8 cellular contexts compared by ENCODE assay signal in genomic region chr11:17230867-17231851, GRCh38. TPM values are rescaled to one million over a fixed set of nuclear protein-coding genes. Genes with fewer than 3 reads are reported as not detected.
DNase-seq lines count a peak whose midpoint lies in the region; ATAC-seq and TF ChIP-seq lines count a peak whose summit lies in the region.

No MANE protein-coding gene starts in this region.

- peak; percentile 88 for ATAC-seq in GM19025 (IDR thresholded peaks at IDR 0.05; ENCODE audit: low read depth, unreplicated experiment)
- peak; percentile 95 for ATAC-seq in HG02884 (IDR thresholded peaks at IDR 0.05; ENCODE audit: unreplicated experiment)
- ATAC-seq in psoas muscle: no peak
- no peak for ATAC-seq in body of pancreas

- BruUV-seq in OCI-LY7 (replicated peaks; lab: Mats Ljungman, UMichigan): no TSS peak

- peak overlapping the region; percentile 67; the same call in 1 of the 2 replicates for H2AFZ ChIP-seq in OCI-LY7 (ENCODE audit: low read length)

- no peak overlapping the region for H3K4me3 ChIP-seq in OCI-LY7 (ENCODE audit: low read depth, low read length, poor library complexity, severe bottlenecking)
- H3K4me3 ChIP-seq in psoas muscle: no peak overlapping the region
- H3K4me3 ChIP-seq in body of pancreas: no peak overlapping the region

- H3K27me3 ChIP-seq in psoas muscle (ENCODE audit: insufficient read depth in 3 of 3, low read length in 2 of 3): no peaks in the 10 kb centered on the region
- no peaks in the 10 kb centered on the region for H3K27me3 ChIP-seq in body of pancreas

- intact Hi-C loops in OCI-LY7 (cut with micrococcal nuclease; ENCODE audit: unreplicated experiment): loop anchor here (1.0 kb wide), 4 partner anchors 121 to 297 kb away; no protein-coding TSS in a partner anchor
- intact Hi-C loops in psoas muscle (cut with DNase I): loop anchor here (2.0 to 10.0 kb wide), 3 partner anchors 46 to 274 kb away; partner anchors contain the start of genes NCR3LG1 (in 1 of the 2) and NUCB2 (in 1 of the 2)
- intact Hi-C loops in body of pancreas (cut with DNase I): no loop called here

- H3K9me3 ChIP-seq in OCI-LY7 (ENCODE audit: low read length): no peaks in the 10 kb centered on the region
- H3K9me3 ChIP-seq in psoas muscle: no peaks in the 10 kb centered on the region
- no peaks in the 10 kb centered on the region for H3K9me3 ChIP-seq in body of pancreas

- H3K9me2 ChIP-seq in OCI-LY7 (ENCODE audit: insufficient read depth, low read length): no peaks in the 10 kb centered on the region

- no peaks in the 10 kb centered on the region for H3K79me2 ChIP-seq in OCI-LY7 (ENCODE audit: insufficient read depth, low read depth, low read length)

- TF ChIP-seq CTCF in OCI-LY7 (conservative IDR thresholded peaks at IDR 0.05; ENCODE audit: low read length) (no peak), psoas muscle (IDR thresholded peaks at IDR 0.05) (no peak), body of pancreas (IDR thresholded peaks at IDR 0.05) (no peak)

- WGBS in psoas muscle, 3 donors: 84 to 89% (median 88%) methylated on average over 3 of the region's 3 CpGs
- WGBS in body of pancreas, 2 donors: 50 to 52% methylated on average over 3 of the region's 3 CpGs

- POLR2A ChIA-PET in OCI-LY7 (lab: Charles Lee): no interaction called here

- H3K36me3 ChIP-seq in OCI-LY7 (ENCODE audit: insufficient read depth, low read length): no peaks in the 10 kb centered on the region
- H3K36me3 ChIP-seq in psoas muscle (ENCODE audit: insufficient read depth in 1 of 2, low read depth in 1 of 2): no peaks in the 10 kb centered on the region
- no peaks in the 10 kb centered on the region for H3K36me3 ChIP-seq in body of pancreas (replicated peaks in 1 of 2; ENCODE audit: insufficient read depth in 1 of 2, low read depth in 2 of 2)

- no peaks in the 10 kb centered on the region for H4K20me1 ChIP-seq in OCI-LY7 (ENCODE audit: insufficient read depth, low read length)

- H3K4me1 ChIP-seq in OCI-LY7 (ENCODE audit: insufficient read depth, low read length, poor library complexity, severe bottlenecking): peaks cover 20% of the 10 kb centered on the region
- H3K4me1 ChIP-seq in psoas muscle: no peaks in the 10 kb centered on the region
- H3K4me1 ChIP-seq in body of pancreas: no peaks in the 10 kb centered on the region

- DNase-seq in OCI-LY7 (ENCODE audit: low spot score) (peak; percentile 27), psoas muscle (no peak), NCI-H446 treated with DMSO at 0.1 percent for 48 hours (lab: John Stamatoyannopoulos, UW) (no peak), NCI-H526 (lab: John Stamatoyannopoulos, UW) (no peak), body of pancreas (no peak)
- DNase-seq in stimulated activated CD4-positive, alpha-beta T cell treated with anti-CD3 and anti-CD28 coated beads, Interleukin-1b, Interleukin-23, amount 100 ng/mL, for 48 hours: peak; percentile 35

- no peak for TF ChIP-seq POLR2A in body of pancreas (IDR thresholded peaks at IDR 0.05)

- H3K4me2 ChIP-seq in OCI-LY7 (ENCODE audit: low read length): peak overlapping the region; percentile 42

- H3K27ac ChIP-seq in OCI-LY7 (ENCODE audit: low read depth, low read length, poor library complexity, severe bottlenecking) (no peak overlapping the region), psoas muscle (no peak overlapping the region), body of pancreas (no peak overlapping the region)

- CTCF ChIA-PET in OCI-LY7 (lab: Charles Lee; ENCODE audit: unreplicated experiment): no interaction called here

RNA-seq across cellular contexts. Expression of gene PIK3C2A, which starts 23.4 kb away (rescaled TPM):
- total RNA-seq in OCI-LY7 (2014; rRNA removed; shearing (Covaris generic)): 17.4 and 57.2 TPM in 2 replicates
- total RNA-seq in OCI-LY7 (2022) (41.8 and 43.9 TPM in 2 replicates), psoas muscle (10 to 100 TPM; 14.0 to 16.6 (median 16.4) TPM), body of pancreas (10 to 100 TPM; 21.4 to 40.0 TPM)
- 1 to 10 TPM; 3.1 to 6.2 (median 3.8) TPM for polyA plus RNA-seq in psoas muscle

RNA-seq across cellular contexts. Expression of gene NUCB2, which starts 45.4 kb away (rescaled TPM):
- 42.4 and 64.3 TPM in 2 replicates for total RNA-seq in OCI-LY7 (2014; rRNA removed; shearing (Covaris generic))
- total RNA-seq in OCI-LY7 (2022) (73.0 and 96.2 TPM in 2 replicates), psoas muscle (10 to 100 TPM; 20.4 to 42.3 (median 26.8) TPM), body of pancreas (100 to 1,000 TPM; 106 to 156 TPM)
- 10 to 100 TPM; 24.2 to 35.7 (median 31.5) TPM for polyA plus RNA-seq in psoas muscle

Comparison
In these comparisons a context has a peak if more than half of its experiments do, and no peak if none do; other contexts are left out.
1. ATAC-seq: peak in GM19025 (single experiment) and HG02884 (single experiment); none in psoas muscle (0 of 4) and body of pancreas (single experiment).
2. DNase-seq: peak in OCI-LY7 (single experiment) and stimulated activated CD4-positive, alpha-beta T cell treated with anti-CD3 and anti-CD28 coated beads, Interleukin-1b, Interleukin-23, amount 100 ng/mL, for 48 hours (single experiment); none in psoas muscle (0 of 2), NCI-H446 treated with DMSO at 0.1 percent for 48 hours (single experiment), NCI-H526 (0 of 2) and body of pancreas (0 of 4).